In the genomic region with DNA sequence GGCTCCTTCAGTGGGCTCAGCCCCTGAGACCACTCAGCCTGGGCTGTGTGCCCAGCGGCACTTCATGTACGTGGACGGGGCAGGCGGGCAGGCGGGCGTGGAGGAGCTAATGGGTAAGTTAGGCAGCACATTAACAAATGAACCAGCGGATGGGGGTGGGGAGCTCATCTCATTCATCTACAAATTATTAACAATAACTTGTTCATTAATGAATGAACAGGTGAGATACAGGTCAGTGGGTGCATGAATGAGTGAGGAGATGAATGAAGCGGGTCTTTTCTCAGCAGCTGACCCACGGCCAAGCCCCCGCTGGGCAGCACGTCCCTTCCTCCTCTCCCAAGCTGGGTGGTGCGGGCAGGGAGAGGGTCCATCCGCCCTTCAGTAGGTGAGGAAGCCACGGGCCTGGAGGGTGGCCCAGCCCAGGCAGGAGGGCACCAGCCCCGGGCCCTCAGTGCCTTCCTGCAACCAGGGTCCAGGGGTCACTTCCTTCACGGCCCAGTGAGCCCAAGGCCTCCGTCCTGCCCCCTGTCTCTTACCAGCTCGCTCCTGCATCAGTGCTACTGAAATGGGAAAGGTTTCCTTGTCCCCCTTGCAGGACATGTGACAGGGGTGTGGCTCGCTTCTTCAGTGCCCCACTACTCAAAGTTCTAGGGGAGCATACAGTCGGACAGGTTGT, we compare ENCODE assay signal across 17 cellular contexts.
DNase-seq lines count a peak whose midpoint lies in the region; ATAC-seq and TF ChIP-seq lines count a peak whose summit lies in the region.
"Had no signal": no experiment of that assay in that cellular context is flagged by ENCODE, and none has a peak within 500 bp of the region (broad histone marks: within the 10 kb centered on the region; RNA-seq: fewer than 3 reads in every experiment).

No MANE protein-coding gene starts in this region.

- H2BK12ac ChIP-seq in mesenchymal stem cell (ENCODE audit: low read length in 2 of 2), result no peak overlapping the region

- H3K4ac ChIP-seq in mesenchymal stem cell (ENCODE audit: low read depth in 1 of 2, low read length in 2 of 2), result no peak overlapping the region

- H3K27me3 ChIP-seq in mesenchymal stem cell (ENCODE audit: control insufficient read depth in 1 of 2, insufficient read depth in 1 of 2, low read length in 2 of 2) (peaks cover 0 to 3% of the 10 kb centered on the region in 2 experiments), testis (no peaks in the 10 kb centered on the region)
- H3K27me3 ChIP-seq: left lung had no signal

- no peaks in the 10 kb centered on the region for H3K36me3 Mint-ChIP-seq in activated T-cell treated with anti-CD3 and anti-CD28 coated beads, Interleukin-2, amount 50 U/mL, for 24 hours (ENCODE audit: low read depth)

- H2AK5ac ChIP-seq in mesenchymal stem cell (ENCODE audit: low read length, severe bottlenecking), result peak overlapping the region; percentile 49

- H3K27ac Mint-ChIP-seq in activated T-cell treated with anti-CD3 and anti-CD28 coated beads, Interleukin-2, amount 50 U/mL, for 24 hours, result no peak overlapping the region
- H3K27ac Mint-ChIP-seq: GM23338, naive B cell, T-helper 17 cell had no signal

- no peaks in the 10 kb centered on the region for H3K4me1 Mint-ChIP-seq in activated T-cell treated with anti-CD3 and anti-CD28 coated beads, Interleukin-2, amount 50 U/mL, for 24 hours (ENCODE audit: low read depth)
- H3K4me1 Mint-ChIP-seq: GM23338, naive B cell, T-helper 17 cell had no signal

- H3K4me3 Mint-ChIP-seq in activated T-cell treated with anti-CD3 and anti-CD28 coated beads, Interleukin-2, amount 50 U/mL, for 24 hours, result no peak overlapping the region
- H3K4me3 Mint-ChIP-seq: GM23338, T-helper 17 cell had no signal

- H4K8ac ChIP-seq in mesenchymal stem cell (ENCODE audit: low read length), result no peak overlapping the region

- no peak for TF ChIP-seq POLR2A in testis (IDR thresholded peaks at IDR 0.05)

- intact Hi-C loops in testis (cut with DNase I; ENCODE audit: low total_unique reads), result no loop called here

- H3K9me3 ChIP-seq in mesenchymal stem cell (ENCODE audit: control insufficient read depth, low read length) (no peaks in the 10 kb centered on the region), testis (no peaks in the 10 kb centered on the region)

- H3K27me3 Mint-ChIP-seq in activated T-cell treated with anti-CD3 and anti-CD28 coated beads, Interleukin-2, amount 50 U/mL, for 24 hours, result no peaks in the 10 kb centered on the region
- H3K27me3 Mint-ChIP-seq: naive B cell, T-helper 17 cell had no signal

- H3K23ac ChIP-seq in mesenchymal stem cell (ENCODE audit: low read length in 2 of 2), result no peak overlapping the region

- no peak overlapping the region for H3K27ac ChIP-seq in mesenchymal stem cell (ENCODE audit: low read length, poor library complexity, severe bottlenecking)
- H3K27ac ChIP-seq in testis, result no peak overlapping the region
- H3K27ac ChIP-seq: left lung had no signal

- no peak overlapping the region for H2BK15ac ChIP-seq in mesenchymal stem cell (ENCODE audit: low read depth, poor library complexity, severe bottlenecking)

- no peaks in the 10 kb centered on the region for H3K79me1 ChIP-seq in mesenchymal stem cell (replicated peaks; ENCODE audit: low read length, poor library complexity, severe bottlenecking)

- DNase-seq in activated T-cell treated with anti-CD3 and anti-CD28 coated beads, Interleukin-2, amount 50 U/mL, for 24 hours, result peak; percentile 11
- no peak for DNase-seq in activated T-cell treated with anti-CD3 and anti-CD28 coated beads, Interleukin-2, amount 50 U/mL, for 48 hours
- DNase-seq in activated CD8-positive, alpha-beta memory T cell treated with anti-CD3 and anti-CD28 coated beads, Interleukin-2, amount 50 U/mL, for 48 hours, result peak; percentile 30
- DNase-seq in mesenchymal stem cell (no peak), testis (peak; percentile 4)
- DNase-seq: Kasumi-1; naive B cell; NCI-H146; NCI-H2227 treated with DMSO at 0.1 percent for 48 hours; stimulated activated CD4-positive, alpha-beta T cell treated with anti-CD3 and anti-CD28 coated beads, Interleukin-4, amount 100 ng/mL, for 1 hour; trophoblast cell had no signal

- TF ChIP-seq CTCF in testis (IDR thresholded peaks at IDR 0.05), result no peak

- no peak overlapping the region for H3K14ac ChIP-seq in mesenchymal stem cell (ENCODE audit: low read length in 2 of 2)

- H3K36me3 ChIP-seq in mesenchymal stem cell (ENCODE audit: control insufficient read depth in 1 of 2, insufficient read depth in 2 of 2, low read depth in 1 of 2, low read length in 2 of 2) (no peaks in the 10 kb centered on the region), testis (ENCODE audit: low read depth, missing control alignments) (no peaks in the 10 kb centered on the region)
- H3K36me3 ChIP-seq: left lung had no signal

- no peak overlapping the region for H3K4me2 ChIP-seq in mesenchymal stem cell (ENCODE audit: low read length, poor library complexity, severe bottlenecking)
- H3K4me2 ChIP-seq: GM23338 had no signal

- H2BK5ac ChIP-seq in mesenchymal stem cell (ENCODE audit: low read depth, low read length, poor library complexity, severe bottlenecking), result no peak overlapping the region

- H3K4me3 ChIP-seq in mesenchymal stem cell (ENCODE audit: insufficient read depth in 1 of 2, low read depth in 1 of 2, low read length in 2 of 2) (no peak overlapping the region), testis (no peak overlapping the region)
- H3K4me3 ChIP-seq: GM23338, left lung had no signal

- H2BK120ac ChIP-seq in mesenchymal stem cell (ENCODE audit: low read depth, low read length), result no peak overlapping the region

- H2AFZ ChIP-seq in mesenchymal stem cell (ENCODE audit: low read depth, low read length), result no peak overlapping the region
- H2AFZ ChIP-seq: GM23338 had no signal

- H3K4me1 ChIP-seq in mesenchymal stem cell (ENCODE audit: control insufficient read depth, insufficient read depth, low read depth, low read length) (peaks cover 14% of the 10 kb centered on the region), testis (no peaks in the 10 kb centered on the region)
- H3K4me1 ChIP-seq: left lung had no signal

- ATAC-seq in GM21526 (IDR thresholded peaks at IDR 0.05; ENCODE audit: low FRiP score, unreplicated experiment), result no peak
- ATAC-seq in GM21390 (IDR thresholded peaks at IDR 0.05; ENCODE audit: unreplicated experiment), result no peak
- ATAC-seq in HG02588 (IDR thresholded peaks at IDR 0.05; ENCODE audit: unreplicated experiment), result no peak
- ATAC-seq: GM23338, left lung, T-helper 17 cell had no signal

- H3K9me3 Mint-ChIP-seq in activated T-cell treated with anti-CD3 and anti-CD28 coated beads, Interleukin-2, amount 50 U/mL, for 24 hours, result no peaks in the 10 kb centered on the region

- no peak overlapping the region for H4K91ac ChIP-seq in mesenchymal stem cell (ENCODE audit: low read length)

- 87% methylated on average over 17 of the region's 20 CpGs for WGBS in mesenchymal stem cell
- 88 to 95% methylated on average over 19 to 20 of the region's 20 CpGs for WGBS in testis, 2 donors

- no peak overlapping the region for H3K9ac ChIP-seq in mesenchymal stem cell (ENCODE audit: low read length)

- no peak overlapping the region for H3K18ac ChIP-seq in mesenchymal stem cell (ENCODE audit: low read depth in 1 of 2, low read length in 2 of 2)

Comparison
In these comparisons a context has a peak if more than half of its experiments do, and no peak if none do; other contexts are left out.
1. DNase-seq: peak in activated T-cell treated with anti-CD3 and anti-CD28 coated beads, Interleukin-2, amount 50 U/mL, for 24 hours (single experiment), activated CD8-positive, alpha-beta memory T cell treated with anti-CD3 and anti-CD28 coated beads, Interleukin-2, amount 50 U/mL, for 48 hours (single experiment) and testis (single experiment); none in activated T-cell treated with anti-CD3 and anti-CD28 coated beads, Interleukin-2, amount 50 U/mL, for 48 hours (0 of 2) and mesenchymal stem cell (single experiment).